ENCODE assay signal across 25 cellular contexts in the genomic region with DNA sequence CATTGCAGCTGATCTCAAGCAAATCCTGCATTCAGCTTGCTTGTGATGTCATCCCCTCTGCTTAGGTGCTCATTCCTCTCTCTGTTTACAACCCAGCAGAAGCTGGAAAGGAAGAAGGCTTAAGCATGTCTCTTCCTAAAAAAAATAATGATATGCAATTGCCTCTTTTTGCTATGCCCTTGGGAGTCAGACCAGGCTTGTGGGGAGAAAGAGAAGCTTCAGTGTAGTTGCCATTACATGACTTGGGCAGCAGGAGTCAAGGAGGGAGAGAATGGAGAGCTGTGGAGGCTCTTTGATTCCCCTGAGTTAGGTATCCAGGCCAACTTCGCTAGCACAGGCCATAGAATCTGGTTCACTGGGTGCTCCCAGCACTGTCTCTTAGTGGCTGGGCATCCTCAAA.
"Had no signal": no experiment of that assay in that cellular context is flagged by ENCODE, and none has a peak within 500 bp of the region (broad histone marks: within the 10 kb centered on the region; RNA-seq: fewer than 3 reads in every experiment).

No MANE protein-coding gene starts in this region.

- H3K4me1 ChIP-seq: prostate gland, right lobe of liver, transverse colon, upper lobe of right lung had no signal

- H3K9me3 ChIP-seq: ovary, prostate gland, right lobe of liver, testis, thyroid gland, transverse colon, upper lobe of right lung had no signal

- H3K36me3 ChIP-seq: ovary, prostate gland, right lobe of liver, stomach, thyroid gland, transverse colon, upper lobe of right lung had no signal

- H3K27ac ChIP-seq: ovary, prostate gland, right lobe of liver, skin epidermis, transverse colon, upper lobe of right lung had no signal

- DNase-seq: hypothalamus; mesendoderm; midbrain; mucosa of descending colon; naive thymus-derived CD4-positive, alpha-beta T cell; ovary; posterior cingulate gyrus; retina; right lobe of liver; stimulated activated CD4-positive, alpha-beta T cell treated with anti-CD3 and anti-CD28 coated beads, Interleukin-12 subunit alpha, Interleukin-12 subunit beta, amount 100 ng/mL, for 4 hours; stimulated activated CD4-positive, alpha-beta T cell treated with anti-CD3 and anti-CD28 coated beads, Interleukin-15, amount 100 ng/mL, for 24 hours; stimulated activated CD4-positive, alpha-beta T cell treated with anti-CD3 and anti-CD28 coated beads, Interleukin-2, amount 100 ng/mL, for 24 hours; stimulated activated CD4-positive, alpha-beta T cell treated with anti-CD3 and anti-CD28 coated beads, Interleukin-4, amount 100 ng/mL, for 1 hour; stimulated activated naive B cell treated with anti-CD40 and anti-IgM and Interleukin-4, amounts not matched to agents 10 μg/mL and 1 μg/mL and 100 μg/mL, for 72 hours; stimulated activated naive CD8-positive, alpha-beta T cell treated with anti-CD3 and anti-CD28 coated beads, Interleukin-15, Interleukin-2, amounts not matched to agents 100 U/mL and 50 U/mL, for 24 hours; stomach; testis; thyroid gland; transverse colon; upper lobe of right lung had no signal

- ATAC-seq: left lobe of liver; mucosa of descending colon; naive thymus-derived CD4-positive, alpha-beta T cell; natural killer cell treated with Interleukin-12 subunit alpha and Interleukin-12 subunit beta and Interleukin-15 and Interleukin-18, amount 100 ng/mL, for 72 hours; right lobe of liver; stimulated activated naive B cell treated with anti-CD40 and anti-IgM and Interleukin-4, amounts not matched to agents 10 μg/mL and 1 μg/mL and 100 μg/mL, for 72 hours; stimulated activated naive CD8-positive, alpha-beta T cell treated with anti-CD3 and anti-CD28 coated beads, Interleukin-15, Interleukin-2, amounts not matched to agents 100 U/mL and 50 U/mL, for 24 hours; upper lobe of right lung had no signal

- H3K27me3 ChIP-seq: ovary, right lobe of liver, stomach, testis, thyroid gland, transverse colon, upper lobe of right lung had no signal

- H3K4me3 ChIP-seq: lung, mucosa of descending colon, ovary, prostate gland, right lobe of liver, skin epidermis, stomach, testis, thyroid gland, transverse colon, upper lobe of right lung had no signal
